1 cellular context compared by ENCODE assay signal in genomic region chr3:32825601-32826375, GRCh38.
TF ChIP-seq lines count a peak whose summit lies in the region.

No MANE protein-coding gene starts in this region.

TF ChIP-seq in HepG2, 621 proteins besides CTCF, POLR2A, EP300 and RAD21 (continues in another document):
- TF ChIP-seq DPF2 (CRISPR knock-in tag; IDR thresholded peaks at IDR 0.05; ENCODE audit: borderline replicate concordance, low read depth) (no peak), HOXA9 (CRISPR knock-in tag; IDR thresholded peaks at IDR 0.05; ENCODE audit: borderline replicate concordance) (no peak), FOXJ3 (CRISPR knock-in tag; IDR thresholded peaks at IDR 0.05; ENCODE audit: borderline replicate concordance) (0 out of 2 replicates have a peak, but pooled peaks have one; percentile 18), HIVEP1 (CRISPR knock-in tag; IDR thresholded peaks at IDR 0.05) (no peak), TEAD2 (CRISPR knock-in tag; IDR thresholded peaks at IDR 0.05) (no peak), KDM5B (CRISPR knock-in tag; IDR thresholded peaks at IDR 0.05; ENCODE audit: borderline replicate concordance) (no peak), ZNF232 (CRISPR knock-in tag; IDR thresholded peaks at IDR 0.05; ENCODE audit: borderline replicate concordance) (no peak), ZNF24 (IDR thresholded peaks at IDR 0.05) (no peak), ZFP36L2 (CRISPR knock-in tag; IDR thresholded peaks at IDR 0.05) (no peak), PTBP1 (IDR thresholded peaks at IDR 0.05; ENCODE audit: low read depth, low read length, poor library complexity, severe bottlenecking) (no peak), CENPBD1 (CRISPR knock-in tag; IDR thresholded peaks at IDR 0.05; ENCODE audit: borderline replicate concordance, low read depth) (no peak), ZFP90 (CRISPR knock-in tag; IDR thresholded peaks at IDR 0.05; ENCODE audit: borderline replicate concordance) (no peak), ZNF775 (CRISPR knock-in tag; IDR thresholded peaks at IDR 0.05; ENCODE audit: borderline replicate concordance) (no peak), SP5 (CRISPR knock-in tag; IDR thresholded peaks at IDR 0.05; ENCODE audit: borderline replicate concordance, low read depth) (peak; percentile 92), EEA1 (CRISPR knock-in tag; IDR thresholded peaks at IDR 0.05; ENCODE audit: borderline replicate concordance) (no peak), MEF2D (CRISPR knock-in tag; IDR thresholded peaks at IDR 0.05) (no peak), ZNF646 (CRISPR knock-in tag; IDR thresholded peaks at IDR 0.05) (no peak), ZNF224 (CRISPR knock-in tag; IDR thresholded peaks at IDR 0.05) (no peak), ATF7 (IDR thresholded peaks at IDR 0.05) (no peak), ATF7 (CRISPR knock-in tag; IDR thresholded peaks at IDR 0.05) (no peak), JDP2 (CRISPR knock-in tag; IDR thresholded peaks at IDR 0.05; ENCODE audit: borderline replicate concordance) (no peak), MAX (IDR thresholded peaks at IDR 0.05) (0 out of 2 replicates have a peak, but pooled peaks have one; percentile 29), AKAP8 (CRISPR knock-in tag; IDR thresholded peaks at IDR 0.05) (peak; percentile 62; the same call in 1 of the 2 replicates), MAFK (conservative IDR thresholded peaks at IDR 0.05 in 1 of 2, IDR thresholded peaks at IDR 0.05 in 1 of 2; ENCODE audit: low read length in 2 of 2) (no peak), SYNCRIP (IDR thresholded peaks at IDR 0.05; ENCODE audit: insufficient read depth, low read depth, low read length) (no peak), ZNF160 (CRISPR knock-in tag; IDR thresholded peaks at IDR 0.05) (no peak), ZNF780A (CRISPR knock-in tag; IDR thresholded peaks at IDR 0.05) (0 out of 2 replicates have a peak, but pooled peaks have one; percentile 32), ATF7-NPFF (CRISPR knock-in tag; IDR thresholded peaks at IDR 0.05; ENCODE audit: low read depth) (no peak), KAT7 (CRISPR knock-in tag; IDR thresholded peaks at IDR 0.05; ENCODE audit: borderline replicate concordance) (no peak), ZNF678 (CRISPR knock-in tag; IDR thresholded peaks at IDR 0.05) (no peak), XBP1 (CRISPR knock-in tag; IDR thresholded peaks at IDR 0.05) (no peak), ZNF839 (CRISPR knock-in tag; IDR thresholded peaks at IDR 0.05; ENCODE audit: borderline replicate concordance) (no peak), ZNF180 (CRISPR knock-in tag; IDR thresholded peaks at IDR 0.05; ENCODE audit: borderline replicate concordance, low read depth) (no peak)
- TF ChIP-seq, protein P1, sequence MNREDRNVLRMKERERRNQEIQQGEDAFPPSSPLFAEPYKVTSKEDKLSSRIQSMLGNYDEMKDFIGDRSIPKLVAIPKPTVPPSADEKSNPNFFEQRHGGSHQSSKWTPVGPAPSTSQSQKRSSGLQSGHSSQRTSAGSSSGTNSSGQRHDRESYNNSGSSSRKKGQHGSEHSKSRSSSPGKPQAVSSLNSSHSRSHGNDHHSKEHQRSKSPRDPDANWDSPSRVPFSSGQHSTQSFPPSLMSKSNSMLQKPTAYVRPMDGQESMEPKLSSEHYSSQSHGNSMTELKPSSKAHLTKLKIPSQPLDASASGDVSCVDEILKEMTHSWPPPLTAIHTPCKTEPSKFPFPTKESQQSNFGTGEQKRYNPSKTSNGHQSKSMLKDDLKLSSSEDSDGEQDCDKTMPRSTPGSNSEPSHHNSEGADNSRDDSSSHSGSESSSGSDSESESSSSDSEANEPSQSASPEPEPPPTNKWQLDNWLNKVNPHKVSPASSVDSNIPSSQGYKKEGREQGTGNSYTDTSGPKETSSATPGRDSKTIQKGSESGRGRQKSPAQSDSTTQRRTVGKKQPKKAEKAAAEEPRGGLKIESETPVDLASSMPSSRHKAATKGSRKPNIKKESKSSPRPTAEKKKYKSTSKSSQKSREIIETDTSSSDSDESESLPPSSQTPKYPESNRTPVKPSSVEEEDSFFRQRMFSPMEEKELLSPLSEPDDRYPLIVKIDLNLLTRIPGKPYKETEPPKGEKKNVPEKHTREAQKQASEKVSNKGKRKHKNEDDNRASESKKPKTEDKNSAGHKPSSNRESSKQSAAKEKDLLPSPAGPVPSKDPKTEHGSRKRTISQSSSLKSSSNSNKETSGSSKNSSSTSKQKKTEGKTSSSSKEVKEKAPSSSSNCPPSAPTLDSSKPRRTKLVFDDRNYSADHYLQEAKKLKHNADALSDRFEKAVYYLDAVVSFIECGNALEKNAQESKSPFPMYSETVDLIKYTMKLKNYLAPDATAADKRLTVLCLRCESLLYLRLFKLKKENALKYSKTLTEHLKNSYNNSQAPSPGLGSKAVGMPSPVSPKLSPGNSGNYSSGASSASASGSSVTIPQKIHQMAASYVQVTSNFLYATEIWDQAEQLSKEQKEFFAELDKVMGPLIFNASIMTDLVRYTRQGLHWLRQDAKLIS (CRISPR knock-in tag; IDR thresholded peaks at IDR 0.05): no peak
- TF ChIP-seq, protein P2, sequence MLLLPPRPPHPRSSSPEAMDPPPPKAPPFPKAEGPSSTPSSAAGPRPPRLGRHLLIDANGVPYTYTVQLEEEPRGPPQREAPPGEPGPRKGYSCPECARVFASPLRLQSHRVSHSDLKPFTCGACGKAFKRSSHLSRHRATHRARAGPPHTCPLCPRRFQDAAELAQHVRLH (CRISPR knock-in tag; IDR thresholded peaks at IDR 0.05; ENCODE audit: borderline replicate concordance, low read depth): no peak
- TF ChIP-seq, protein P3, sequence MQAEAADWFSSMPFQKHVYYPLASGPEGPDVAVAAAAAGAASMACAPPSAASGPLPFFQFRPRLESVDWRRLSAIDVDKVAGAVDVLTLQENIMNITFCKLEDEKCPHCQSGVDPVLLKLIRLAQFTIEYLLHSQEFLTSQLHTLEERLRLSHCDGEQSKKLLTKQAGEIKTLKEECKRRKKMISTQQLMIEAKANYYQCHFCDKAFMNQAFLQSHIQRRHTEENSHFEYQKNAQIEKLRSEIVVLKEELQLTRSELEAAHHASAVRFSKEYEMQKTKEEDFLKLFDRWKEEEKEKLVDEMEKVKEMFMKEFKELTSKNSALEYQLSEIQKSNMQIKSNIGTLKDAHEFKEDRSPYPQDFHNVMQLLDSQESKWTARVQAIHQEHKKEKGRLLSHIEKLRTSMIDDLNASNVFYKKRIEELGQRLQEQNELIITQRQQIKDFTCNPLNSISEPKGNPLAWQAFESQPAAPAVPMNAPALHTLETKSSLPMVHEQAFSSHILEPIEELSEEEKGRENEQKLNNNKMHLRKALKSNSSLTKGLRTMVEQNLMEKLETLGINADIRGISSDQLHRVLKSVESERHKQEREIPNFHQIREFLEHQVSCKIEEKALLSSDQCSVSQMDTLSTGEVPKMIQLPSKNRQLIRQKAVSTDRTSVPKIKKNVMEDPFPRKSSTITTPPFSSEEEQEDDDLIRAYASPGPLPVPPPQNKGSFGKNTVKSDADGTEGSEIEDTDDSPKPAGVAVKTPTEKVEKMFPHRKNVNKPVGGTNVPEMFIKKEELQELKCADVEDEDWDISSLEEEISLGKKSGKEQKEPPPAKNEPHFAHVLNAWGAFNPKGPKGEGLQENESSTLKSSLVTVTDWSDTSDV (CRISPR knock-in tag; IDR thresholded peaks at IDR 0.05): no peak
- TF ChIP-seq, protein P4, sequence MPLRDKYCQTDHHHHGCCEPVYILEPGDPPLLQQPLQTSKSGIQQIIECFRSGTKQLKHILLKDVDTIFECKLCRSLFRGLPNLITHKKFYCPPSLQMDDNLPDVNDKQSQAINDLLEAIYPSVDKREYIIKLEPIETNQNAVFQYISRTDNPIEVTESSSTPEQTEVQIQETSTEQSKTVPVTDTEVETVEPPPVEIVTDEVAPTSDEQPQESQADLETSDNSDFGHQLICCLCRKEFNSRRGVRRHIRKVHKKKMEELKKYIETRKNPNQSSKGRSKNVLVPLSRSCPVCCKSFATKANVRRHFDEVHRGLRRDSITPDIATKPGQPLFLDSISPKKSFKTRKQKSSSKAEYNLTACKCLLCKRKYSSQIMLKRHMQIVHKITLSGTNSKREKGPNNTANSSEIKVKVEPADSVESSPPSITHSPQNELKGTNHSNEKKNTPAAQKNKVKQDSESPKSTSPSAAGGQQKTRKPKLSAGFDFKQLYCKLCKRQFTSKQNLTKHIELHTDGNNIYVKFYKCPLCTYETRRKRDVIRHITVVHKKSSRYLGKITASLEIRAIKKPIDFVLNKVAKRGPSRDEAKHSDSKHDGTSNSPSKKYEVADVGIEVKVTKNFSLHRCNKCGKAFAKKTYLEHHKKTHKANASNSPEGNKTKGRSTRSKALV (CRISPR knock-in tag; IDR thresholded peaks at IDR 0.05): no peak
- TF ChIP-seq, protein P5, sequence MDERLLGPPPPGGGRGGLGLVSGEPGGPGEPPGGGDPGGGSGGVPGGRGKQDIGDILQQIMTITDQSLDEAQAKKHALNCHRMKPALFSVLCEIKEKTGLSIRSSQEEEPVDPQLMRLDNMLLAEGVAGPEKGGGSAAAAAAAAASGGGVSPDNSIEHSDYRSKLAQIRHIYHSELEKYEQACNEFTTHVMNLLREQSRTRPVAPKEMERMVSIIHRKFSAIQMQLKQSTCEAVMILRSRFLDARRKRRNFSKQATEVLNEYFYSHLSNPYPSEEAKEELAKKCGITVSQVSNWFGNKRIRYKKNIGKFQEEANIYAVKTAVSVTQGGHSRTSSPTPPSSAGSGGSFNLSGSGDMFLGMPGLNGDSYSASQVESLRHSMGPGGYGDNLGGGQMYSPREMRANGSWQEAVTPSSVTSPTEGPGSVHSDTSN (CRISPR knock-in tag; IDR thresholded peaks at IDR 0.05): peak; percentile 43; the same call in 1 of the 2 replicates
- TF ChIP-seq, protein P6, sequence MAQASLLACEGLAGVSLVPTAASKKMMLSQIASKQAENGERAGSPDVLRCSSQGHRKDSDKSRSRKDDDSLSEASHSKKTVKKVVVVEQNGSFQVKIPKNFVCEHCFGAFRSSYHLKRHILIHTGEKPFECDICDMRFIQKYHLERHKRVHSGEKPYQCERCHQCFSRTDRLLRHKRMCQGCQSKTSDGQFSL (CRISPR knock-in tag; IDR thresholded peaks at IDR 0.05): no peak
- TF ChIP-seq, protein P7, sequence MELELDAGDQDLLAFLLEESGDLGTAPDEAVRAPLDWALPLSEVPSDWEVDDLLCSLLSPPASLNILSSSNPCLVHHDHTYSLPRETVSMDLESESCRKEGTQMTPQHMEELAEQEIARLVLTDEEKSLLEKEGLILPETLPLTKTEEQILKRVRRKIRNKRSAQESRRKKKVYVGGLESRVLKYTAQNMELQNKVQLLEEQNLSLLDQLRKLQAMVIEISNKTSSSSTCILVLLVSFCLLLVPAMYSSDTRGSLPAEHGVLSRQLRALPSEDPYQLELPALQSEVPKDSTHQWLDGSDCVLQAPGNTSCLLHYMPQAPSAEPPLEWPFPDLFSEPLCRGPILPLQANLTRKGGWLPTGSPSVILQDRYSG (CRISPR knock-in tag; IDR thresholded peaks at IDR 0.05): no peak
- TF ChIP-seq, protein P8, sequence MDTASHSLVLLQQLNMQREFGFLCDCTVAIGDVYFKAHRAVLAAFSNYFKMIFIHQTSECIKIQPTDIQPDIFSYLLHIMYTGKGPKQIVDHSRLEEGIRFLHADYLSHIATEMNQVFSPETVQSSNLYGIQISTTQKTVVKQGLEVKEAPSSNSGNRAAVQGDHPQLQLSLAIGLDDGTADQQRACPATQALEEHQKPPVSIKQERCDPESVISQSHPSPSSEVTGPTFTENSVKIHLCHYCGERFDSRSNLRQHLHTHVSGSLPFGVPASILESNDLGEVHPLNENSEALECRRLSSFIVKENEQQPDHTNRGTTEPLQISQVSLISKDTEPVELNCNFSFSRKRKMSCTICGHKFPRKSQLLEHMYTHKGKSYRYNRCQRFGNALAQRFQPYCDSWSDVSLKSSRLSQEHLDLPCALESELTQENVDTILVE (CRISPR knock-in tag; IDR thresholded peaks at IDR 0.05): no peak
